Comparison of ENCODE assay signal across 20 cellular contexts in genomic region chr5:54804086-54804485, GRCh38.
"Had no signal": no experiment of that assay in that cellular context is flagged by ENCODE, and none has a peak within 500 bp of the region (broad histone marks: within the 10 kb centered on the region; RNA-seq: fewer than 3 reads in every experiment).

No MANE protein-coding gene starts in this region.

- H3K4me3 ChIP-seq: body of pancreas, dorsolateral prefrontal cortex, lower lobe of right lung, sigmoid colon, spleen, upper lobe of right lung had no signal

- H3K27ac ChIP-seq: body of pancreas, dorsolateral prefrontal cortex, lower lobe of right lung, neutrophil, spleen, upper lobe of right lung, VCaP had no signal

- H3K27me3 ChIP-seq: body of pancreas, dorsolateral prefrontal cortex, neutrophil, sigmoid colon, spleen, upper lobe of right lung had no signal

- H3K4me1 Mint-ChIP-seq: endodermal cell had no signal

- H3K27ac Mint-ChIP-seq: activated naive CD4-positive, alpha-beta T cell treated with anti-CD3 and anti-CD28 coated beads, Interleukin-2, amount 50 U/mL, for 72 hours; endodermal cell; natural killer cell; stimulated activated memory B cell treated with anti-CD40 and anti-IgM and Interleukin-4, amounts not matched to agents 10 μg/mL and 1 μg/mL and 100 μg/mL, for 72 hours had no signal

- H3K27me3 Mint-ChIP-seq: stimulated activated memory B cell treated with anti-CD40 and anti-IgM and Interleukin-4, amounts not matched to agents 10 μg/mL and 1 μg/mL and 100 μg/mL, for 72 hours had no signal

- H3K36me3 ChIP-seq: lower lobe of right lung, neutrophil, sigmoid colon, spleen, upper lobe of right lung had no signal

- H3K36me3 Mint-ChIP-seq: natural killer cell; stimulated activated memory B cell treated with anti-CD40 and anti-IgM and Interleukin-4, amounts not matched to agents 10 μg/mL and 1 μg/mL and 100 μg/mL, for 72 hours had no signal

- H3K4me3 Mint-ChIP-seq: endodermal cell; natural killer cell; stimulated activated memory B cell treated with anti-CD40 and anti-IgM and Interleukin-4, amounts not matched to agents 10 μg/mL and 1 μg/mL and 100 μg/mL, for 72 hours had no signal

- DNase-seq: activated CD4-positive, alpha-beta T cell treated with anti-CD3 and anti-CD28 coated beads for 1 hour; activated CD8-positive, alpha-beta memory T cell treated with anti-CD3 and anti-CD28 coated beads, Interleukin-2, amount 50 U/mL, for 4 hours; activated gamma-delta T cell treated with Interleukin-2 at 50 U/mL for 16 hours; activated T-cell treated with anti-CD3 and anti-CD28 coated beads, Interleukin-2, amount 50 U/mL, for 48 hours; amygdala; body of pancreas; dorsolateral prefrontal cortex; endodermal cell; hippocampal formation; islet precursor cell; lower lobe of right lung; natural killer cell; sigmoid colon; spleen; stimulated activated CD4-positive, alpha-beta T cell treated with anti-CD3 and anti-CD28 coated beads, Interleukin-4, amount 100 ng/mL, for 4 hours; upper lobe of right lung had no signal

- H3K9me3 Mint-ChIP-seq: natural killer cell; stimulated activated memory B cell treated with anti-CD40 and anti-IgM and Interleukin-4, amounts not matched to agents 10 μg/mL and 1 μg/mL and 100 μg/mL, for 72 hours had no signal

- H3K9me3 ChIP-seq: body of pancreas, lower lobe of right lung, neutrophil, sigmoid colon, spleen, upper lobe of right lung had no signal

- H3K4me1 ChIP-seq: lower lobe of right lung, upper lobe of right lung had no signal

- ATAC-seq: body of pancreas; lower lobe of right lung; natural killer cell; stimulated activated memory B cell treated with anti-CD40 and anti-IgM and Interleukin-4, amounts not matched to agents 10 μg/mL and 1 μg/mL and 100 μg/mL, for 72 hours; upper lobe of right lung had no signal
